ENCODE assay signal across 9 cellular contexts in genomic region chr1:26432793-26433192, GRCh38. TPM values are rescaled to one million over a fixed set of nuclear protein-coding genes. Genes with fewer than 3 reads are reported as not detected.
DNase-seq lines count a peak whose midpoint lies in the region; ATAC-seq and TF ChIP-seq lines count a peak whose summit lies in the region.
"Had no signal": no experiment of that assay in that cellular context is flagged by ENCODE, and none has a peak within 500 bp of the region (broad histone marks: within the 10 kb centered on the region; RNA-seq: fewer than 3 reads in every experiment).

No MANE protein-coding gene starts in this region.

- 44 to 67% (median 54%) methylated on average over 3 of the region's 3 CpGs for WGBS in heart left ventricle, 4 donors
- WGBS in urinary bladder, result 49% methylated on average over 3 of the region's 3 CpGs

- H3K36me3 ChIP-seq in heart left ventricle (peaks cover 0 to 42% (median 25%) of the 10 kb centered on the region in 9 donors), breast epithelium (no peaks in the 10 kb centered on the region), urinary bladder (ENCODE audit: insufficient read depth) (peaks cover 3% of the 10 kb centered on the region)

- H3K27me3 ChIP-seq in heart left ventricle (no peaks in the 10 kb centered on the region), breast epithelium (no peaks in the 10 kb centered on the region)

- H3K4me1 Mint-ChIP-seq in mesothelial cell of epicardium, result peaks cover 30% of the 10 kb centered on the region

- H3K4me3 ChIP-seq in heart left ventricle (peak overlapping the region; percentile 50 to 84 (median 70)), breast epithelium (peak overlapping the region; percentile 65 to 79 (median 74)), urinary bladder (ENCODE audit: low read depth, low read length) (peak overlapping the region; percentile 49)

- H3K36me3 Mint-ChIP-seq in mesothelial cell of epicardium, result peaks cover 3% of the 10 kb centered on the region

- H3K27ac ChIP-seq in heart left ventricle (peak overlapping the region in 11 of 12 donors; percentile 66 to 84 (median 77)), breast epithelium (peak overlapping the region; percentile 68 to 83), urinary bladder (ENCODE audit: low read depth) (no peak overlapping the region)

- peak overlapping the region; percentile 98 for H3K27ac Mint-ChIP-seq in mesothelial cell of epicardium

- peak overlapping the region; percentile 87 for H3K4me3 Mint-ChIP-seq in mesothelial cell of epicardium

- H3K9me3 ChIP-seq in heart left ventricle, result no peaks in the 10 kb centered on the region
- no peaks in the 10 kb centered on the region for H3K9me3 ChIP-seq in breast epithelium

- H3K4me1 ChIP-seq in heart left ventricle (peaks cover 0 to 29% (median 20%) of the 10 kb centered on the region in 12 donors), breast epithelium (no peaks in the 10 kb centered on the region), urinary bladder (ENCODE audit: insufficient read depth) (peaks cover 4% of the 10 kb centered on the region)

- ATAC-seq in heart left ventricle (no peak), Right ventricle myocardium inferior (no peak), HG02798 (IDR thresholded peaks at IDR 0.05; ENCODE audit: poor library complexity, unreplicated experiment) (no peak)

- intact Hi-C loops in heart left ventricle (cut with DNase I), result loop anchor here in 3 of 10 donors (2.0 to 5.0 kb wide), 3 partner anchors 35 to 40 kb away; partner anchors contain the start of gene HMGN2 (in 2 of the 3)
- intact Hi-C loops in Right ventricle myocardium inferior (cut with DNase I), result no loop called here
- intact Hi-C loops in breast epithelium (cut with DNase I; ENCODE audit: low total_unique reads), result no loop called here

- no peaks in the 10 kb centered on the region for H3K27me3 Mint-ChIP-seq in mesothelial cell of epicardium (ENCODE audit: low read depth)

- DNase-seq in heart left ventricle (no peak), Right ventricle myocardium inferior (ENCODE audit: missing footprints) (no peak), breast epithelium (ENCODE audit: low spot score in 2 of 2) (no peak), mesothelial cell of epicardium (ENCODE audit: low spot score in 2 of 2, unreplicated experiment in 2 of 2) (no peak), DMS 273 (lab: John Stamatoyannopoulos, UW; ENCODE audit: unreplicated experiment) (no peak)
- no peak for DNase-seq in activated CD4-positive, alpha-beta T cell treated with anti-CD3 and anti-CD28 coated beads for 4 hours

- no peak for TF ChIP-seq CTCF in heart left ventricle (IDR thresholded peaks at IDR 0.05)
- no peak for TF ChIP-seq CTCF in breast epithelium (IDR thresholded peaks at IDR 0.05)
- no peak for TF ChIP-seq CTCF in mesothelial cell of epicardium (IDR thresholded peaks at IDR 0.05; ENCODE audit: unreplicated experiment)

- H3K9me3 Mint-ChIP-seq in mesothelial cell of epicardium, result no peaks in the 10 kb centered on the region

- TF ChIP-seq POLR2A in heart left ventricle (IDR thresholded peaks at IDR 0.05) (no peak), breast epithelium (IDR thresholded peaks at IDR 0.05) (no peak)

RNA-seq across cellular contexts. Expression of gene DHDDS, which starts 0.7 kb away (rescaled TPM):
- 10 to 100 TPM; 14.1 to 45.0 (median 29.9) TPM for total RNA-seq in heart left ventricle
- 10 to 100 TPM; 22.0 to 44.6 TPM for polyA plus RNA-seq in heart left ventricle
- total RNA-seq in Right ventricle myocardium inferior, result 25.7 TPM
- total RNA-seq in breast epithelium, result 10 to 100 TPM; 37.0 to 85.9 (median 42.9) TPM
- 47.5 to 52.0 TPM (median 49.5 TPM) in 3 replicates for total RNA-seq in mesothelial cell of epicardium
- total RNA-seq in urinary bladder, result 30.0 TPM
- 25.4 TPM for polyA plus RNA-seq in urinary bladder

RNA-seq across cellular contexts. Expression of gene LIN28A, which starts 22.2 kb away (rescaled TPM):
- total RNA-seq in heart left ventricle (under 1 TPM in 1 of 9 donors, not detected in 8; 0.15 TPM), Right ventricle myocardium inferior (not detected), breast epithelium (not detected), mesothelial cell of epicardium (0.09 TPM in 1 of 3 replicates, not detected in the others), urinary bladder (not detected)
- polyA plus RNA-seq in heart left ventricle (not detected), urinary bladder (not detected)
- total RNA-seq: Daoy had no signal

RNA-seq across cellular contexts. Expression of gene HMGN2, which starts 39.4 kb away (rescaled TPM):
- total RNA-seq in heart left ventricle (100 to 1,000 TPM in 7 of 9 donors, 10 to 100 TPM in 2; 66.3 to 256 (median 123) TPM), Right ventricle myocardium inferior (150 TPM), breast epithelium (100 to 1,000 TPM; 192 to 261 (median 204) TPM), mesothelial cell of epicardium (466 to 497 TPM (median 481 TPM) in 3 replicates), urinary bladder (557 TPM)
- polyA plus RNA-seq in heart left ventricle (100 to 1,000 TPM; 116 to 154 TPM), urinary bladder (519 TPM)
